8 cellular contexts compared by ENCODE assay signal in genomic region chr10:68333058-68333395, GRCh38. TPM values are rescaled to one million over a fixed set of nuclear protein-coding genes. Genes with fewer than 3 reads are reported as not detected.
DNase-seq lines count a peak whose midpoint lies in the region; ATAC-seq and TF ChIP-seq lines count a peak whose summit lies in the region.

No MANE protein-coding gene starts in this region.

- H3K36me3 ChIP-seq in CD8-positive, alpha-beta T cell (ENCODE audit: insufficient read depth, low read length), result no peaks in the 10 kb centered on the region

- H3K27ac ChIP-seq in CD8-positive, alpha-beta T cell (ENCODE audit: low read depth, low read length), result peak overlapping the region; percentile 99

- CTCF ChIA-PET in CD8-positive, alpha-beta T cell (lab: Charles Lee), result interaction anchor here (1.0 to 1.2 kb wide), 2 partner anchors 53 to 119 kb away, joined by 4 read pairs; no protein-coding TSS in a partner anchor

- peaks cover 40% of the 10 kb centered on the region for H3K4me1 ChIP-seq in CD8-positive, alpha-beta T cell (ENCODE audit: insufficient read depth, low read length)

- DNase-seq in CD8-positive, alpha-beta T cell, result no peak
- DNase-seq in epithelial cell of esophagus (ENCODE audit: low read depth) (no peak), osteocyte (ENCODE audit: extremely low spot score, unreplicated experiment) (no peak), NCI-H2107 treated with DMSO at 0.1 percent for 48 hours (lab: John Stamatoyannopoulos, UW; ENCODE audit: unreplicated experiment) (no peak)

- no peaks in the 10 kb centered on the region for H3K27me3 Mint-ChIP-seq in CD8-positive, alpha-beta T cell (ENCODE audit: low read depth)
- no peaks in the 10 kb centered on the region for H3K27me3 Mint-ChIP-seq in osteocyte (ENCODE audit: unreplicated experiment)

- peak overlapping the region; percentile 100 for H3K27ac Mint-ChIP-seq in CD8-positive, alpha-beta T cell
- H3K27ac Mint-ChIP-seq in osteocyte (ENCODE audit: unreplicated experiment), result peak overlapping the region; percentile 100

- no peaks in the 10 kb centered on the region for H3K9me3 ChIP-seq in CD8-positive, alpha-beta T cell (ENCODE audit: low read length)

- no peak for TF ChIP-seq CTCF in CD8-positive, alpha-beta T cell (IDR thresholded peaks at IDR 0.05)
- TF ChIP-seq CTCF in epithelial cell of esophagus (IDR thresholded peaks at IDR 0.05; ENCODE audit: insufficient read depth, low read depth, low read length, missing control alignments), result no peak
- TF ChIP-seq CTCF in osteocyte (IDR thresholded peaks at IDR 0.05), result no peak

- no peaks in the 10 kb centered on the region for H3K9me3 Mint-ChIP-seq in CD8-positive, alpha-beta T cell
- no peaks in the 10 kb centered on the region for H3K9me3 Mint-ChIP-seq in osteocyte (ENCODE audit: unreplicated experiment)

- ATAC-seq in CD8-positive, alpha-beta T cell, result no peak
- ATAC-seq in HG03342 (IDR thresholded peaks at IDR 0.05; ENCODE audit: unreplicated experiment), result no peak
- ATAC-seq in GM21360 (IDR thresholded peaks at IDR 0.05; ENCODE audit: unreplicated experiment), result no peak
- no peak for ATAC-seq in GM19452 (IDR thresholded peaks at IDR 0.05; ENCODE audit: unreplicated experiment)

- H3K27me3 ChIP-seq in CD8-positive, alpha-beta T cell (ENCODE audit: insufficient read depth, low read length), result no peaks in the 10 kb centered on the region

- peaks cover 30% of the 10 kb centered on the region for H3K36me3 Mint-ChIP-seq in CD8-positive, alpha-beta T cell
- peaks cover 16% of the 10 kb centered on the region for H3K36me3 Mint-ChIP-seq in osteocyte (ENCODE audit: unreplicated experiment)

- peaks cover 56% of the 10 kb centered on the region for H3K4me1 Mint-ChIP-seq in CD8-positive, alpha-beta T cell (ENCODE audit: low read depth)
- H3K4me1 Mint-ChIP-seq in osteocyte (ENCODE audit: unreplicated experiment), result peaks cover 69% of the 10 kb centered on the region

- POLR2A ChIA-PET in CD8-positive, alpha-beta T cell (lab: Charles Lee), result interaction anchor here (0.8 to 3.5 kb wide), 13 partner anchors 9 to 567 kb away, joined by 3 to 36 read pairs (median 4); partner anchors contain the start of genes CCAR1 and DNA2

- peak overlapping the region; percentile 100 for H3K4me3 Mint-ChIP-seq in CD8-positive, alpha-beta T cell
- peak overlapping the region; percentile 99 for H3K4me3 Mint-ChIP-seq in osteocyte (ENCODE audit: unreplicated experiment)

- intact Hi-C loops in CD8-positive, alpha-beta T cell (cut with DNase I, micrococcal nuclease), result loop anchor here (2.0 to 10.0 kb wide), 12 partner anchors 16 to 984 kb away; partner anchors contain the start of genes CCAR1 (in 1 of the 2), DDX21 (in 1 of the 2), DDX50 (in 1 of the 2) and RUFY2 (in 1 of the 2)

- H3K4me3 ChIP-seq in CD8-positive, alpha-beta T cell (ENCODE audit: low read depth, low read length), result peak overlapping the region; percentile 83
- peak overlapping the region; percentile 90 for H3K4me3 ChIP-seq in epithelial cell of esophagus (ENCODE audit: low read length)

TF ChIP-seq in PFSK-1, 5 proteins besides CTCF, POLR2A, EP300 and RAD21:
- TF ChIP-seq POLR2AphosphoS5 (IDR thresholded peaks at IDR 0.05; ENCODE audit: low read depth, low read length) (no peak), TAF1 (IDR thresholded peaks at IDR 0.05; ENCODE audit: borderline replicate concordance, insufficient read depth, low read length) (peak; percentile 14; the same call in 1 of the 2 replicates)

RNA-seq across cellular contexts. Expression of gene PBLD, which starts 0.3 kb away (rescaled TPM):
- total RNA-seq in CD8-positive, alpha-beta T cell, result 1 to 10 TPM; 1.5 to 2.3 TPM
- 1.5 TPM for polyA plus RNA-seq in PFSK-1 (2012; ENCODE audit: insufficient read length, low read depth)
- 8.6 and 10.1 TPM in 2 replicates for total RNA-seq in osteocyte

RNA-seq across cellular contexts. Expression of gene HNRNPH3, which starts 1.2 kb away (rescaled TPM):
- 100 to 1,000 TPM; 242 to 255 TPM for total RNA-seq in CD8-positive, alpha-beta T cell
- 197 TPM for polyA plus RNA-seq in PFSK-1 (2012; ENCODE audit: insufficient read length, low read depth)
- total RNA-seq in osteocyte, result 84.7 and 97.2 TPM in 2 replicates
